8 cellular contexts compared by ENCODE assay signal in genomic region chr20:52494244-52494643, GRCh38.
DNase-seq lines count a peak whose midpoint lies in the region; ATAC-seq and TF ChIP-seq lines count a peak whose summit lies in the region.

No MANE protein-coding gene starts in this region.

- ATAC-seq in HG03342 (IDR thresholded peaks at IDR 0.05; ENCODE audit: unreplicated experiment) (no peak), GM19455 (IDR thresholded peaks at IDR 0.05; ENCODE audit: unreplicated experiment) (no peak), HG03139 (IDR thresholded peaks at IDR 0.05; ENCODE audit: unreplicated experiment) (no peak)

- no peaks in the 10 kb centered on the region for H3K9me3 ChIP-seq in AG04450 (ENCODE audit: control insufficient read depth, insufficient read depth, low read length)

- peaks cover 24% of the 10 kb centered on the region for H3K4me1 Mint-ChIP-seq in activated naive CD8-positive, alpha-beta T cell (ENCODE audit: low read depth)
- H3K4me1 Mint-ChIP-seq in nephron progenitor cell: peaks cover 39% of the 10 kb centered on the region

- no peaks in the 10 kb centered on the region for H3K27me3 ChIP-seq in AG04450 (ENCODE audit: control insufficient read depth, insufficient read depth, low read length)

- no peaks in the 10 kb centered on the region for H3K36me3 Mint-ChIP-seq in activated naive CD8-positive, alpha-beta T cell
- no peaks in the 10 kb centered on the region for H3K36me3 Mint-ChIP-seq in nephron progenitor cell (ENCODE audit: low read depth)

- CTCF ChIA-PET in AG04450 (lab: Charles Lee): no interaction called here

- peaks cover 6% of the 10 kb centered on the region for H3K27me3 Mint-ChIP-seq in activated naive CD8-positive, alpha-beta T cell
- peaks cover 7% of the 10 kb centered on the region for H3K27me3 Mint-ChIP-seq in nephron progenitor cell (ENCODE audit: low read depth, poor library complexity)

- H3K4me3 ChIP-seq in AG04450 (ENCODE audit: low read depth, low read length): peak overlapping the region; percentile 14

- H3K27ac Mint-ChIP-seq in activated naive CD8-positive, alpha-beta T cell: peak overlapping the region; percentile 70
- peak overlapping the region; percentile 88 for H3K27ac Mint-ChIP-seq in nephron progenitor cell

- H3K27ac ChIP-seq in AG04450 (ENCODE audit: low read depth, low read length): peak overlapping the region; percentile 49

- no peaks in the 10 kb centered on the region for H3K9me3 Mint-ChIP-seq in activated naive CD8-positive, alpha-beta T cell (ENCODE audit: low read depth)
- H3K9me3 Mint-ChIP-seq in nephron progenitor cell: peaks cover 6% of the 10 kb centered on the region

- DNase-seq in AG04450 (ENCODE audit: low read depth, low spot score) (peak; percentile 79), OCI-M1 (lab: John Stamatoyannopoulos, UW) (peak; percentile 35), nephron progenitor cell (no peak), SHP77 (lab: John Stamatoyannopoulos, UW) (no peak)

- TF ChIP-seq CTCF in AG04450 (IDR thresholded peaks at IDR 0.05; ENCODE audit: low read depth, low read length): no peak
- no peak for TF ChIP-seq CTCF in nephron progenitor cell (IDR thresholded peaks at IDR 0.05)

- peak overlapping the region; percentile 70 for H3K4me3 Mint-ChIP-seq in activated naive CD8-positive, alpha-beta T cell
- peak overlapping the region; percentile 20 for H3K4me3 Mint-ChIP-seq in nephron progenitor cell

- POLR2A ChIA-PET in AG04450 (lab: Yijun Ruan, JAX): interaction anchor here (0.9 kb wide), 1 partner anchor 35 kb away, joined by 5 read pairs; no protein-coding TSS in a partner anchor

Comparison
In these comparisons a context has a peak if more than half of its experiments do, and no peak if none do; other contexts are left out.
1. DNase-seq: peak in AG04450 (single experiment) and OCI-M1 (single experiment); none in nephron progenitor cell (single experiment) and SHP77 (0 of 2).